ENCODE assay signal across 11 cellular contexts in the genomic region with DNA sequence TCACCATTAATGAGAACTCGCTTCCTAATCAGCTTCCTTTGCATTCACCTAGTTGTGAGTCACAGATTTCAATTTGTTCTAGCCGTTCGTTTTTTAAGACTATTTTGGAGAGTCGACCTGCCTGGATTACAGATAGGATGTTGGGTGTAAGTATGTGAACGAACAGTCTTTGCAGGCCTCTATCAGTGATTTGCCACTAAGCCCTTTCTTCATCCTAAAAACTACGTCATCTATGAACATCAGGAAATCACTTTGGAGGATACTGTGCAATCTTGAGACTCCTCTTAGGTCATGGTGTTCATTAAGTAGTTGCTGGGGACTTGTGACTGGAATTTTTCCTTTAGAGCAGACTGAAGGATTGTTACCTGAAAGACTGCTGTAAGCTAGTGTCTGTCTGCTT. TPM values are rescaled to one million over a fixed set of nuclear protein-coding genes. Genes with fewer than 3 reads are reported as not detected.
DNase-seq lines count a peak whose midpoint lies in the region; ATAC-seq, FAIRE-seq and TF ChIP-seq lines count a peak whose summit lies in the region.
"Had no signal": no experiment of that assay in that cellular context is flagged by ENCODE, and none has a peak within 500 bp of the region (broad histone marks: within the 10 kb centered on the region; RNA-seq: fewer than 3 reads in every experiment).

No MANE protein-coding gene starts in this region.

- POLR2A ChIA-PET in CD4-positive, alpha-beta memory T cell (lab: Charles Lee; ENCODE audit: partially characterized antibody), result no interaction called here
- POLR2A ChIA-PET in HEK293 (lab: Yijun Ruan, JAX), result no interaction called here

- no peak for TF ChIP-seq POLR2A in stomach (IDR thresholded peaks at IDR 0.05)

- H3K4me1 Mint-ChIP-seq in CD4-positive, alpha-beta memory T cell, result peaks cover 6 to 27% (median 16%) of the 10 kb centered on the region in 4 donors
- H3K4me1 Mint-ChIP-seq in activated T-helper 17 cell treated with anti-CD3 and anti-CD28 coated beads, Interleukin-2, amount 50 U/mL, for 72 hours, result peaks cover 6% of the 10 kb centered on the region
- H3K4me1 Mint-ChIP-seq in memory B cell, result peaks cover 7% of the 10 kb centered on the region

- FAIRE-seq in frontal cortex (lab: Jason Lieb, UNC), result no peak

- DNase-seq in CD4-positive, alpha-beta memory T cell, result no peak
- DNase-seq in memory B cell (ENCODE audit: low spot score in 2 of 2) (no peak), DMS79 treated with DMSO at 0.1 percent for 48 hours (lab: John Stamatoyannopoulos, UW) (no peak), stomach (no peak), kidney tubule cell (ENCODE audit: low spot score) (no peak), frontal cortex (ENCODE audit: low spot score in 2 of 2) (no peak)
- DNase-seq: activated CD8-positive, alpha-beta memory T cell treated with anti-CD3 and anti-CD28 coated beads, Interleukin-2, amount 50 U/mL, for 48 hours; heart left ventricle; NCI-H510A treated with DMSO at 0.1 percent for 48 hours had no signal

- whole genome bisulfite sequencing in stomach, 5 donors, result 14 to 48% (median 23%) methylated on average over 6 of the region's 6 CpGs

- no peak for ATAC-seq in activated T-helper 17 cell treated with anti-CD3 and anti-CD28 coated beads, Interleukin-2, amount 50 U/mL, for 72 hours (replicated peaks)
- no peak for ATAC-seq in memory B cell (ENCODE audit: low read depth)
- ATAC-seq: heart left ventricle had no signal

- intact Hi-C loops in CD4-positive, alpha-beta memory T cell (cut with micrococcal nuclease), result no loop called here
- intact Hi-C loops in stomach (cut with DNase I; ENCODE audit: low total_unique reads), result no loop called here

- no peaks in the 10 kb centered on the region for H3K27me3 ChIP-seq in CD4-positive, alpha-beta memory T cell (ENCODE audit: insufficient read depth, low read length)
- H3K27me3 ChIP-seq in stomach, result no peaks in the 10 kb centered on the region
- H3K27me3 ChIP-seq: heart left ventricle had no signal

- H3K27me3 Mint-ChIP-seq in CD4-positive, alpha-beta memory T cell, result no peaks in the 10 kb centered on the region
- H3K27me3 Mint-ChIP-seq in activated T-helper 17 cell treated with anti-CD3 and anti-CD28 coated beads, Interleukin-2, amount 50 U/mL, for 72 hours, result no peaks in the 10 kb centered on the region
- H3K27me3 Mint-ChIP-seq in memory B cell, result no peaks in the 10 kb centered on the region

- H3K36me3 Mint-ChIP-seq in CD4-positive, alpha-beta memory T cell, result peaks cover 0 to 6% of the 10 kb centered on the region in 2 donors
- H3K36me3 Mint-ChIP-seq in activated T-helper 17 cell treated with anti-CD3 and anti-CD28 coated beads, Interleukin-2, amount 50 U/mL, for 72 hours (ENCODE audit: low read depth), result peaks cover 28% of the 10 kb centered on the region
- H3K36me3 Mint-ChIP-seq in memory B cell, result peaks cover 1% of the 10 kb centered on the region

- peak overlapping the region; percentile 26 to 92 (median 92) for H3K4me3 Mint-ChIP-seq in CD4-positive, alpha-beta memory T cell
- H3K4me3 Mint-ChIP-seq in activated T-helper 17 cell treated with anti-CD3 and anti-CD28 coated beads, Interleukin-2, amount 50 U/mL, for 72 hours, result peak overlapping the region; percentile 87
- H3K4me3 Mint-ChIP-seq in memory B cell, result peak overlapping the region; percentile 94

- peaks cover 12% of the 10 kb centered on the region for H3K4me1 ChIP-seq in CD4-positive, alpha-beta memory T cell (ENCODE audit: insufficient read depth, low read length)
- H3K4me1 ChIP-seq in HEK293 (ENCODE audit: control insufficient read depth, insufficient read depth, low read length), result peaks cover 3% of the 10 kb centered on the region; the same call in 1 of the 2 replicates
- peaks cover 0 to 21% (median 8%) of the 10 kb centered on the region in 4 donors for H3K4me1 ChIP-seq in stomach

- CTCF ChIA-PET in CD4-positive, alpha-beta memory T cell (lab: Charles Lee; ENCODE audit: partially characterized antibody), result no interaction called here
- CTCF ChIA-PET in HEK293 (lab: Yijun Ruan, JAX), result interaction anchor here (0.7 kb wide), 1 partner anchor 58 kb away, joined by 3 read pairs; no protein-coding TSS in a partner anchor

- H3K9me3 Mint-ChIP-seq in CD4-positive, alpha-beta memory T cell, result no peaks in the 10 kb centered on the region
- H3K9me3 Mint-ChIP-seq in activated T-helper 17 cell treated with anti-CD3 and anti-CD28 coated beads, Interleukin-2, amount 50 U/mL, for 72 hours, result no peaks in the 10 kb centered on the region
- H3K9me3 Mint-ChIP-seq in memory B cell, result no peaks in the 10 kb centered on the region

- no peak overlapping the region for H3K27ac ChIP-seq in CD4-positive, alpha-beta memory T cell (ENCODE audit: low read depth, low read length)
- no peak overlapping the region for H3K27ac ChIP-seq in HEK293 (ENCODE audit: extremely low read depth, low read depth, low read length)
- H3K27ac ChIP-seq in stomach, result no peak overlapping the region

- peak overlapping the region in 1 of 7 donors; percentile 64 for H3K27ac Mint-ChIP-seq in CD4-positive, alpha-beta memory T cell
- H3K27ac Mint-ChIP-seq in activated T-helper 17 cell treated with anti-CD3 and anti-CD28 coated beads, Interleukin-2, amount 50 U/mL, for 72 hours, result peak overlapping the region; percentile 91
- H3K27ac Mint-ChIP-seq in memory B cell, result no peak overlapping the region

- no peaks in the 10 kb centered on the region for H3K9me3 ChIP-seq in CD4-positive, alpha-beta memory T cell (ENCODE audit: control insufficient read depth in 1 of 2, low read length in 2 of 2)
- H3K9me3 ChIP-seq in HEK293 (ENCODE audit: control insufficient read depth, insufficient read depth, low read depth, low read length) (no peaks in the 10 kb centered on the region), stomach (no peaks in the 10 kb centered on the region)
- H3K9me3 ChIP-seq: heart left ventricle had no signal

- no peak for TF ChIP-seq CTCF in HEK293 (tag by site-specific recombination; IDR thresholded peaks at IDR 0.05)
- TF ChIP-seq CTCF in stomach (IDR thresholded peaks at IDR 0.05), result no peak

- TF ChIP-seq EP300 in stomach (IDR thresholded peaks at IDR 0.05), result no peak

- H3K4me3 ChIP-seq in CD4-positive, alpha-beta memory T cell (ENCODE audit: low read length in 2 of 2), result peak overlapping the region in 1 of 2 donors; percentile 67
- H3K4me3 ChIP-seq in HEK293 (ENCODE audit: low read depth, low read length) (peak overlapping the region; percentile 51), stomach (peak overlapping the region in 2 of 4 donors; percentile 67 to 73)

- no peaks in the 10 kb centered on the region for H3K36me3 ChIP-seq in CD4-positive, alpha-beta memory T cell (ENCODE audit: insufficient read depth, low read length)
- peaks cover 0 to 17% of the 10 kb centered on the region in 2 experiments; a peak in 2 of 3 replicates for H3K36me3 ChIP-seq in HEK293 (ENCODE audit: control insufficient read depth in 2 of 2, insufficient read depth in 1 of 2, low read length in 2 of 2)
- peaks cover 0 to 5% (median 2%) of the 10 kb centered on the region in 4 donors for H3K36me3 ChIP-seq in stomach

TF ChIP-seq in HEK293, 187 proteins besides CTCF, POLR2A, EP300 and RAD21:
- TF ChIP-seq, protein P1, sequence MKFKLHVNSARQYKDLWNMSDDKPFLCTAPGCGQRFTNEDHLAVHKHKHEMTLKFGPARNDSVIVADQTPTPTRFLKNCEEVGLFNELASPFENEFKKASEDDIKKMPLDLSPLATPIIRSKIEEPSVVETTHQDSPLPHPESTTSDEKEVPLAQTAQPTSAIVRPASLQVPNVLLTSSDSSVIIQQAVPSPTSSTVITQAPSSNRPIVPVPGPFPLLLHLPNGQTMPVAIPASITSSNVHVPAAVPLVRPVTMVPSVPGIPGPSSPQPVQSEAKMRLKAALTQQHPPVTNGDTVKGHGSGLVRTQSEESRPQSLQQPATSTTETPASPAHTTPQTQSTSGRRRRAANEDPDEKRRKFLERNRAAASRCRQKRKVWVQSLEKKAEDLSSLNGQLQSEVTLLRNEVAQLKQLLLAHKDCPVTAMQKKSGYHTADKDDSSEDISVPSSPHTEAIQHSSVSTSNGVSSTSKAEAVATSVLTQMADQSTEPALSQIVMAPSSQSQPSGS (tag by site-specific recombination; IDR thresholded peaks at IDR 0.05; ENCODE audit: low read depth), result peak; percentile 88
- TF ChIP-seq ZNF629 (tag by site-specific recombination; IDR thresholded peaks at IDR 0.05), result peak; percentile 62; the same call in 1 of the 2 replicates
- 0 out of 2 replicates have a peak, but pooled peaks have one; percentile 37 for TF ChIP-seq ZBTB21 (tag by site-specific recombination; IDR thresholded peaks at IDR 0.05)
- TF ChIP-seq ZNF16 (tag by site-specific recombination; IDR thresholded peaks at IDR 0.05; ENCODE audit: low read depth), result no peak

RNA-seq across cellular contexts. Expression of gene POLA1, which starts 1.1 kb away (rescaled TPM):
- 1 to 10 TPM; 8.7 to 9.1 TPM for total RNA-seq in CD4-positive, alpha-beta memory T cell
- 1 to 10 TPM; 4.9 to 5.4 TPM for polyA plus RNA-seq in CD4-positive, alpha-beta memory T cell
- total RNA-seq in activated T-helper 17 cell treated with anti-CD3 and anti-CD28 coated beads, Interleukin-2, amount 50 U/mL, for 72 hours, result 10 to 100 TPM; 36.8 to 41.9 TPM
- total RNA-seq in stomach (10 to 100 TPM in 3 of 5 donors, 1 to 10 TPM in 2; 8.5 to 32.9 (median 22.3) TPM), frontal cortex (44.0 TPM)
- 1 to 10 TPM; 2.7 to 3.3 (median 3.1) TPM for polyA plus RNA-seq in stomach

RNA-seq across cellular contexts. Expression of gene PCYT1B, which starts 47.7 kb away (rescaled TPM):
- not detected for total RNA-seq in CD4-positive, alpha-beta memory T cell
- polyA plus RNA-seq in CD4-positive, alpha-beta memory T cell, result not detected
- under 1 TPM; 0.19 to 0.29 TPM for total RNA-seq in activated T-helper 17 cell treated with anti-CD3 and anti-CD28 coated beads, Interleukin-2, amount 50 U/mL, for 72 hours
- total RNA-seq in stomach (1 to 10 TPM in 1 of 5 donors, not detected in 4; 3.1 TPM), frontal cortex (29.8 TPM)
- under 1 TPM; 0.06 to 0.28 (median 0.15) TPM for polyA plus RNA-seq in stomach
